22 cellular contexts compared by ENCODE assay signal in the genomic region with DNA sequence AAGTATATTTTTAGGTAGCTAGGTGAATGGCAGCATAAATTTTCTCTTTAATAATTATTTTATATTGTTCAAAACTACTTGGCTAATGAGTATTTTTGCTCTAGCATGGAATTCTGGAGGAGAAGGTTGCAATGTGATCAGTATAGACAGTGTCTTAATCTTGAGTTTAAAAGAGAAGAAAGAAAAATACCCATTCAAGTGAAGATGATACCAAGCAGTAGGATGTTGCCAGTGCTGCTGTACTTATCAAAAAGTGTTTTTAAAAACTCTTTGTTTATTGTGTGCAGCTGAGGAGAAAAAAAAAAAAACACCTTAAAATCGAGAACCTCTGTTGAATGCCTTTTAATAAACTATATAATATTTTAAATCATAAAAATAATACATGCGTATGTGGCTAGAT.
"Had no signal": no experiment of that assay in that cellular context is flagged by ENCODE, and none has a peak within 500 bp of the region (broad histone marks: within the 10 kb centered on the region; RNA-seq: fewer than 3 reads in every experiment).

No MANE protein-coding gene starts in this region.

- H3K27me3 ChIP-seq: MG63 had no signal

- ATAC-seq: activated CD8-positive, alpha-beta T cell treated with anti-CD3 and anti-CD28 coated beads, Interleukin-2, amount 10 ng/mL, durations not matched to agents 7 days and 5 days; PC-3; T-helper 17 cell; WTC11 had no signal

- H3K9me3 ChIP-seq: MG63 had no signal

- DNase-seq: activated CD4-positive, alpha-beta T cell treated with anti-CD3 and anti-CD28 coated beads for 48 hours; activated CD4-positive, alpha-beta T cell treated with anti-CD3 and anti-CD28 coated beads, Interleukin-2, amount 50 U/mL, for 4 hours; activated CD4-positive, CD25-positive, alpha-beta regulatory T cell treated with anti-CD3 and anti-CD28 coated beads, Interleukin-2, amount 50 U/mL, for 72 hours; activated CD8-positive, alpha-beta memory T cell treated with anti-CD3 and anti-CD28 coated beads, Interleukin-2, amount 50 U/mL, for 48 hours; activated CD8-positive, alpha-beta T cell treated with anti-CD3 and anti-CD28 coated beads, Interleukin-2, amount 10 ng/mL, durations not matched to agents 7 days and 5 days; activated naive CD4-positive, alpha-beta T cell treated with anti-CD3 and anti-CD28 coated beads, Interleukin-2, amount 50 U/mL, for 16 hours; activated T-cell treated with anti-CD3 and anti-CD28 coated beads, Interleukin-2, amount 50 U/mL, for 1 hour; aorta; IMR-90; KBM-7; MG63; NCI-H1105; NCI-H1436; NCI-H1694 treated with DMSO at 0.1 percent for 48 hours; NCI-H2029 treated with DMSO at 0.1 percent for 48 hours; NCI-H510A treated with DMSO at 0.1 percent for 48 hours; NCI-H69; PC-3; SIG-M5; T-helper 17 cell; T-helper 9 cell had no signal

- H3K4me3 ChIP-seq: MG63 had no signal
